Comparison of ENCODE assay signal across 34 cellular contexts in the genomic region with DNA sequence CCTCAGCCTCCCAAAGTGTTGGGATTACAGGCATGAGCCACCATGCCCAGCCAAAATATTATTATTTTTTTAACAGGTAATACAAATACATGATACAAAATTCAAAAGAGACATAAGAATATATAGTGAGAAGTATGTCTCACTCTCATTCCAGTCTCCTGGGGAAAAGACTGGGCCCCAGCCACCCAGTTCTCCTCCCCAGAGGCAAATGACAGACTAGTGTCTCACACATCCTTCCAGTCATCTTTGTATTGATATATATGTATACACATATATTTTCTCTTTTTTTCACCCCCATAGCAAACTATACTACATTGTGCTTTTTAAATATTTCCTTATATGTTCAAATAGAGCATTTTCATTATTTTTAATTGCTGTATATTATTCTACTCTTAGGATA. TPM values are rescaled to one million over a fixed set of nuclear protein-coding genes. Genes with fewer than 3 reads are reported as not detected.
"Had no signal": no experiment of that assay in that cellular context is flagged by ENCODE, and none has a peak within 500 bp of the region (broad histone marks: within the 10 kb centered on the region; RNA-seq: fewer than 3 reads in every experiment).

No MANE protein-coding gene starts in this region.

- H3K4me1 ChIP-seq: parathyroid adenoma, testis, tibial artery, upper lobe of right lung, uterus had no signal

- DNase-seq: cerebellar nuclear complex; cortex of kidney; effector memory CD8-positive, alpha-beta T cell; heart right ventricle; hippocampal formation; left colon; mucosa of descending colon; naive B cell; stimulated activated CD4-positive, alpha-beta T cell treated with anti-CD3 and anti-CD28 coated beads, Interleukin-12 subunit alpha, Interleukin-12 subunit beta, amount 100 ng/mL, for 4 hours; stimulated activated CD4-positive, alpha-beta T cell treated with anti-CD3 and anti-CD28 coated beads, Interleukin-1b, Interleukin-23, amount 100 ng/mL, for 48 hours; stimulated activated CD4-positive, alpha-beta T cell treated with anti-CD3 and anti-CD28 coated beads, Interleukin-4, amount 100 ng/mL, for 1 hour; stimulated activated CD8-positive, alpha-beta memory T cell treated with anti-CD3 and anti-CD28 coated beads, Interleukin-4, amount 100 ng/mL, for 48 hours; stimulated activated naive CD4-positive, alpha-beta T cell; stomach; substantia nigra; testis; tibial artery; upper lobe of right lung; uterus had no signal

- H3K27ac ChIP-seq: neutrophil, parathyroid adenoma, testis, tibial artery, upper lobe of right lung, uterus had no signal

- ATAC-seq: effector memory CD8-positive, alpha-beta T cell; esophagus mucosa; gastroesophageal sphincter; left colon; mucosa of descending colon; natural killer cell treated with Interleukin-12 subunit alpha and Interleukin-12 subunit beta and Interleukin-15 and Interleukin-18, amount 100 ng/mL, for 72 hours; sciatic nerve; upper lobe of right lung had no signal

- H3K4me3 Mint-ChIP-seq: effector memory CD8-positive, alpha-beta T cell; memory B cell; mesothelial cell of epicardium; naive B cell; natural killer cell treated with Interleukin-12 subunit alpha and Interleukin-12 subunit beta and Interleukin-15 and Interleukin-18, amount 100 ng/mL, for 72 hours; neural crest cell had no signal

- H3K27me3 Mint-ChIP-seq: effector memory CD8-positive, alpha-beta T cell; memory B cell; naive B cell; natural killer cell treated with Interleukin-12 subunit alpha and Interleukin-12 subunit beta and Interleukin-15 and Interleukin-18, amount 100 ng/mL, for 72 hours; progenitor cell of endocrine pancreas had no signal

- H3K27me3 ChIP-seq: gastroesophageal sphincter, heart right ventricle, neutrophil, right atrium auricular region, stomach, testis, tibial artery, upper lobe of right lung, uterus had no signal

- H3K4me3 ChIP-seq: gastroesophageal sphincter, heart right ventricle, lung, mucosa of descending colon, right atrium auricular region, smooth muscle cell, stomach, testis, tibial artery, upper lobe of right lung, uterus had no signal

- H3K36me3 ChIP-seq: uterus had no signal

- H3K79me2 ChIP-seq: parathyroid adenoma had no signal

- H3K9me3 Mint-ChIP-seq: effector memory CD8-positive, alpha-beta T cell; memory B cell; mesothelial cell of epicardium; naive B cell; natural killer cell treated with Interleukin-12 subunit alpha and Interleukin-12 subunit beta and Interleukin-15 and Interleukin-18, amount 100 ng/mL, for 72 hours; neural crest cell had no signal

- H3K27ac Mint-ChIP-seq: effector memory CD8-positive, alpha-beta T cell; memory B cell; mesothelial cell of epicardium; naive B cell; natural killer cell treated with Interleukin-12 subunit alpha and Interleukin-12 subunit beta and Interleukin-15 and Interleukin-18, amount 100 ng/mL, for 72 hours had no signal

- H2AFZ ChIP-seq: parathyroid adenoma had no signal

- H3K9ac ChIP-seq: parathyroid adenoma had no signal

- H3K9me3 ChIP-seq: gastroesophageal sphincter, heart right ventricle, mucosa of descending colon, neutrophil, right atrium auricular region, stomach, testis, tibial artery, upper lobe of right lung, uterus had no signal

- FAIRE-seq: endometrium had no signal

- H3K4me2 ChIP-seq: smooth muscle cell had no signal

RNA-seq across cellular contexts. Expression of gene MYH7B, which starts 8.3 kb away (rescaled TPM):
- total RNA-seq: dermis microvascular lymphatic vessel endothelial cell, esophagus mucosa, smooth muscle cell had no signal
